In genomic region chr9:93244510-93245436, GRCh38 we compare ENCODE assay signal across 25 cellular contexts.
DNase-seq lines count a peak whose midpoint lies in the region; ATAC-seq and TF ChIP-seq lines count a peak whose summit lies in the region.
"Had no signal": no experiment of that assay in that cellular context is flagged by ENCODE, and none has a peak within 500 bp of the region (broad histone marks: within the 10 kb centered on the region; RNA-seq: fewer than 3 reads in every experiment).

No MANE protein-coding gene starts in this region.

- H3K9ac ChIP-seq in BLaER1, result peak overlapping the region; percentile 48; the same call in 1 of the 2 replicates
- H3K9ac ChIP-seq in HCT116 (ENCODE audit: low read length), result peak overlapping the region; percentile 33
- no peak overlapping the region for H3K9ac ChIP-seq in trophoblast cell (ENCODE audit: low read length)

- H3K27ac ChIP-seq in BLaER1 (peak overlapping the region; percentile 77), HCT116 (ENCODE audit: low read depth, low read length) (no peak overlapping the region), trophoblast cell (ENCODE audit: low read depth, low read length) (no peak overlapping the region)
- H3K27ac ChIP-seq: C4-2B, dorsolateral prefrontal cortex, HL-60, stomach, upper lobe of left lung had no signal

- H3K4me1 Mint-ChIP-seq in central memory CD8-positive, alpha-beta T cell, result peaks cover 19% of the 10 kb centered on the region
- H3K4me1 Mint-ChIP-seq: activated naive CD4-positive, alpha-beta T cell treated with anti-CD3 and anti-CD28 coated beads, Interleukin-2, amount 50 U/mL, for 24 hours had no signal

- peak overlapping the region; percentile 0 for H3K4me3 Mint-ChIP-seq in central memory CD8-positive, alpha-beta T cell
- H3K4me3 Mint-ChIP-seq: activated naive CD4-positive, alpha-beta T cell treated with anti-CD3 and anti-CD28 coated beads, Interleukin-2, amount 50 U/mL, for 24 hours; activated T-helper 1 cell treated with anti-CD3 and anti-CD28 coated beads, Interleukin-12 subunit alpha, Interleukin-12 subunit beta, Interleukin-2, Interleukin-4 antibody, amounts not matched to agents 30 ng/mL and 10 ng/mL and 1 ng/mL, durations not matched to agents 14 hours and 24 hours and 36 hours; neural crest cell; T-helper 1 cell treated with Interleukin-12 subunit alpha and Interleukin-12 subunit beta and Interleukin-4 antibody, amounts not matched to agents 30 μg/mL and 1 μg/mL, for 36 hours had no signal

- BruUV-seq in HCT116 (replicated peaks; lab: Mats Ljungman, UMichigan), result no TSS peak

- POLR2A ChIA-PET in HCT116 (lab: Charles Lee), result no interaction called here

- no peaks in the 10 kb centered on the region for H3K9me3 ChIP-seq in BLaER1
- no peaks in the 10 kb centered on the region for H3K9me3 ChIP-seq in HCT116 (ENCODE audit: control insufficient read depth in 1 of 2, insufficient read depth in 1 of 2, low read depth in 1 of 2, low read length in 2 of 2)
- no peaks in the 10 kb centered on the region for H3K9me3 ChIP-seq in trophoblast cell (ENCODE audit: insufficient read depth, low read depth, low read length)
- H3K9me3 ChIP-seq: stomach, upper lobe of left lung had no signal

- H3K4me2 ChIP-seq in BLaER1 (peak overlapping the region; percentile 94), HCT116 (ENCODE audit: low read length) (peak overlapping the region; percentile 53), trophoblast cell (ENCODE audit: low read length) (no peak overlapping the region)

- H3K9me3 Mint-ChIP-seq in central memory CD8-positive, alpha-beta T cell, result no peaks in the 10 kb centered on the region
- H3K9me3 Mint-ChIP-seq: activated naive CD4-positive, alpha-beta T cell treated with anti-CD3 and anti-CD28 coated beads, Interleukin-2, amount 50 U/mL, for 24 hours; activated T-helper 1 cell treated with anti-CD3 and anti-CD28 coated beads, Interleukin-12 subunit alpha, Interleukin-12 subunit beta, Interleukin-2, Interleukin-4 antibody, amounts not matched to agents 30 ng/mL and 10 ng/mL and 1 ng/mL, durations not matched to agents 14 hours and 24 hours and 36 hours; neural crest cell; T-helper 1 cell treated with Interleukin-12 subunit alpha and Interleukin-12 subunit beta and Interleukin-4 antibody, amounts not matched to agents 30 μg/mL and 1 μg/mL, for 36 hours had no signal

- no peak overlapping the region for H2BK5ac ChIP-seq in trophoblast cell (ENCODE audit: low read depth, low read length, poor library complexity)

- no peaks in the 10 kb centered on the region for H3K9me2 ChIP-seq in HCT116 (ENCODE audit: insufficient read depth)

- RAD21 ChIA-PET in HCT116 (lab: Charles Lee; ENCODE audit: low non-redundant PET in 1 of 2, low total read pairs in 2 of 2, uncharacterized antibody in 2 of 2, unreplicated experiment in 2 of 2), result no interaction called here

- H4K8ac ChIP-seq in trophoblast cell (ENCODE audit: low read depth, low read length), result no peak overlapping the region

- DNase-seq in HCT116 (ENCODE audit: low read depth, low spot score) (no peak), trophoblast cell (peak; percentile 93 to 95), NCI-H1105 treated with DMSO at 0.1 percent for 48 hours (lab: John Stamatoyannopoulos, UW) (no peak), occipital lobe (lab: John Stamatoyannopoulos, UW) (no peak), cerebellum (ENCODE audit: low spot score) (no peak)
- no peak for DNase-seq in central memory CD8-positive, alpha-beta T cell (ENCODE audit: low spot score in 2 of 2)
- DNase-seq: activated CD4-positive, alpha-beta T cell treated with anti-CD3 and anti-CD28 coated beads for 48 hours; anterior cingulate cortex; caudate nucleus; dorsolateral prefrontal cortex; GOT3; IMR-90; NCI-H345; stimulated activated CD4-positive, alpha-beta T cell treated with anti-CD3 and anti-CD28 coated beads, Interleukin-12 subunit alpha, Interleukin-12 subunit beta, amount 100 ng/mL, for 4 hours; stimulated activated CD4-positive, alpha-beta T cell treated with anti-CD3 and anti-CD28 coated beads, Interleukin-4, amount 100 ng/mL, for 4 hours; stomach; upper lobe of left lung had no signal

- peaks cover 3% of the 10 kb centered on the region for H3K36me3 Mint-ChIP-seq in central memory CD8-positive, alpha-beta T cell (ENCODE audit: insufficient read depth)
- H3K36me3 Mint-ChIP-seq: activated naive CD4-positive, alpha-beta T cell treated with anti-CD3 and anti-CD28 coated beads, Interleukin-2, amount 50 U/mL, for 24 hours had no signal

- no peak for TF ChIP-seq POLR2A in HCT116 (IDR thresholded peaks at IDR 0.05; ENCODE audit: borderline replicate concordance, extremely low read depth, insufficient read depth, insufficient read length)

- H3K4ac ChIP-seq in trophoblast cell (ENCODE audit: low read depth, low read length), result no peak overlapping the region

- no peak overlapping the region for H4K91ac ChIP-seq in trophoblast cell (ENCODE audit: low read depth, low read length)

- H2BK120ac ChIP-seq in trophoblast cell (ENCODE audit: insufficient read depth, low read length, poor library complexity), result no peak overlapping the region

- no peak overlapping the region for H4K12ac ChIP-seq in trophoblast cell (ENCODE audit: low read depth, low read length)

- no peaks in the 10 kb centered on the region for H3K27me3 Mint-ChIP-seq in central memory CD8-positive, alpha-beta T cell
- H3K27me3 Mint-ChIP-seq: activated naive CD4-positive, alpha-beta T cell treated with anti-CD3 and anti-CD28 coated beads, Interleukin-2, amount 50 U/mL, for 24 hours had no signal

- H2AFZ ChIP-seq in HCT116 (ENCODE audit: low read depth, low read length, poor library complexity, severe bottlenecking) (no peak overlapping the region), trophoblast cell (ENCODE audit: insufficient read depth, low read length, poor library complexity) (no peak overlapping the region)

- H3K27me3 ChIP-seq in BLaER1 (no peaks in the 10 kb centered on the region), HCT116 (ENCODE audit: insufficient read depth, low read length) (no peaks in the 10 kb centered on the region), trophoblast cell (ENCODE audit: insufficient read depth, low read length) (no peaks in the 10 kb centered on the region)
- H3K27me3 ChIP-seq: dorsolateral prefrontal cortex, stomach, upper lobe of left lung had no signal

- no peak for TF ChIP-seq RAD21 in HCT116 (IDR thresholded peaks at IDR 0.05; ENCODE audit: low read depth)

- no peak overlapping the region for H3K14ac ChIP-seq in trophoblast cell (ENCODE audit: low read length)

- H3K4me3 ChIP-seq in BLaER1, result peak overlapping the region; percentile 37
- H3K4me3 ChIP-seq in HCT116 (replicated peaks in 1 of 2; ENCODE audit: low read depth in 1 of 2, low read length in 2 of 2), result no peak overlapping the region
- H3K4me3 ChIP-seq in trophoblast cell (ENCODE audit: low read depth, low read length), result no peak overlapping the region
- H3K4me3 ChIP-seq: dorsolateral prefrontal cortex, stomach, upper lobe of left lung had no signal

- intact Hi-C loops in HCT116 (cut with micrococcal nuclease), result no loop called here

- CTCF ChIA-PET in HCT116 (lab: Charles Lee), result no interaction called here

- H3K36me3 ChIP-seq in BLaER1 (peaks cover 35% of the 10 kb centered on the region), HCT116 (ENCODE audit: control insufficient read depth in 1 of 2, insufficient read depth in 2 of 2, low read length in 2 of 2) (peaks cover 0 to 2% of the 10 kb centered on the region in 2 experiments; a peak in 2 of 4 replicates), trophoblast cell (ENCODE audit: control insufficient read depth in 1 of 2, insufficient read depth in 2 of 2, low read length in 2 of 2) (peaks cover 2 to 5% of the 10 kb centered on the region in 2 experiments)
- H3K36me3 ChIP-seq: upper lobe of left lung had no signal

- no peaks in the 10 kb centered on the region for H4K20me1 ChIP-seq in BLaER1
- H4K20me1 ChIP-seq in HCT116 (ENCODE audit: insufficient read depth), result no peaks in the 10 kb centered on the region

- no peak overlapping the region for H2BK12ac ChIP-seq in trophoblast cell (ENCODE audit: low read length)

- peak overlapping the region; percentile 85 for H3K27ac Mint-ChIP-seq in central memory CD8-positive, alpha-beta T cell (ENCODE audit: low read depth)
- H3K27ac Mint-ChIP-seq: activated naive CD4-positive, alpha-beta T cell treated with anti-CD3 and anti-CD28 coated beads, Interleukin-2, amount 50 U/mL, for 24 hours; T-helper 1 cell treated with Interleukin-12 subunit alpha and Interleukin-12 subunit beta and Interleukin-4 antibody, amounts not matched to agents 30 μg/mL and 1 μg/mL, for 36 hours had no signal

- H2AK5ac ChIP-seq in trophoblast cell (ENCODE audit: low read length), result no peak overlapping the region

- ATAC-seq in HCT116 (peak; percentile 73), HG03520 (IDR thresholded peaks at IDR 0.05; ENCODE audit: unreplicated experiment) (no peak)
- ATAC-seq in central memory CD8-positive, alpha-beta T cell (replicated peaks; ENCODE audit: extremely low read depth, poor library complexity, severe bottlenecking), result peak; percentile 47

- H3K79me2 ChIP-seq in HCT116 (ENCODE audit: insufficient read depth, low read length), result no peaks in the 10 kb centered on the region
- H3K79me2 ChIP-seq in trophoblast cell (ENCODE audit: control insufficient read depth, insufficient read depth, low read length, poor library complexity), result no peaks in the 10 kb centered on the region

- H3K4me1 ChIP-seq in BLaER1 (peaks cover 45% of the 10 kb centered on the region), HCT116 (ENCODE audit: control insufficient read depth in 1 of 2, insufficient read depth in 2 of 2, low read length in 2 of 2) (peaks cover 13 to 24% of the 10 kb centered on the region in 2 experiments), trophoblast cell (ENCODE audit: control insufficient read depth in 1 of 2, insufficient read depth in 2 of 2, low read length in 2 of 2) (peaks cover 0 to 2% of the 10 kb centered on the region in 2 experiments)
- H3K4me1 ChIP-seq: upper lobe of left lung had no signal

- no peaks in the 10 kb centered on the region for H3K79me1 ChIP-seq in trophoblast cell (ENCODE audit: low read length)

- no CpG with 5 or more reads among the region's 24 CpGs for WGBS in trophoblast cell (ENCODE audit: extremely low coverage, insufficient coverage, insufficient read length)

- TF ChIP-seq CTCF in HCT116 (IDR thresholded peaks at IDR 0.05 in 2 of 3, conservative IDR thresholded peaks at IDR 0.05 in 1 of 3; ENCODE audit: borderline replicate concordance in 1 of 3, insufficient read depth in 1 of 3, low read depth in 2 of 3, low read length in 2 of 3), result no peak

- H3K18ac ChIP-seq in trophoblast cell (ENCODE audit: low read length), result no peak overlapping the region

- no peak overlapping the region for H3K23ac ChIP-seq in trophoblast cell (ENCODE audit: low read length)

TF ChIP-seq in HCT116, 20 proteins besides CTCF, POLR2A, EP300 and RAD21 (continues in another document):
- TF ChIP-seq SP1 (IDR thresholded peaks at IDR 0.05; ENCODE audit: low read depth), result no peak
- no peak for TF ChIP-seq EGR1 (IDR thresholded peaks at IDR 0.05; ENCODE audit: low read depth)
- TF ChIP-seq CBX3 (IDR thresholded peaks at IDR 0.05; ENCODE audit: low read depth), result no peak
- peak; percentile 69 for TF ChIP-seq MAX (IDR thresholded peaks at IDR 0.05)

Comparison
In these comparisons a context has a peak if more than half of its experiments do, and no peak if none do; other contexts are left out.
1. DNase-seq: peak in trophoblast cell (2 of 2); none in HCT116 (single experiment), central memory CD8-positive, alpha-beta T cell (0 of 2), NCI-H1105 treated with DMSO at 0.1 percent for 48 hours (single experiment), occipital lobe (single experiment) and cerebellum (single experiment).